In genomic region chr6:112253842-112254816, GRCh38 we compare ENCODE assay signal across 8 cellular contexts. TPM values are rescaled to one million over a fixed set of nuclear protein-coding genes. Genes with fewer than 3 reads are reported as not detected.
DNase-seq lines count a peak whose midpoint lies in the region; ATAC-seq and TF ChIP-seq lines count a peak whose summit lies in the region.

LAMA4 (minus strand) TSS chr6:112254567; CDS start chr6:112254150, 417 bp downstream.

- peaks cover 24% of the 10 kb centered on the region for H3K27me3 Mint-ChIP-seq in IgD-negative memory B cell

- H3K27ac Mint-ChIP-seq in IgD-negative memory B cell: no peak within 1 kb of the TSS

- H3K4me1 ChIP-seq in muscle layer of colon (ENCODE audit: insufficient read depth, low read length): peaks cover 31% of the 10 kb centered on the region
- H3K4me1 ChIP-seq in upper lobe of right lung: no peaks in the 10 kb centered on the region

- intact Hi-C loops in upper lobe of right lung (cut with DNase I): no loop called here

- H3K4me3 Mint-ChIP-seq in IgD-negative memory B cell: peak within 1 kb of the TSS in 3 of 4 donors; percentile 63 to 84 (median 71)

- peaks cover 2 to 7% (median 5%) of the 10 kb centered on the region in 3 donors for H3K4me1 Mint-ChIP-seq in IgD-negative memory B cell

- H3K4me3 ChIP-seq in fibroblast of mammary gland (ENCODE audit: control insufficient read depth, low read depth, low read length) (peak within 1 kb of the TSS; percentile 94), muscle layer of colon (ENCODE audit: low read depth in 1 of 2, low read length in 2 of 2) (peak within 1 kb of the TSS; percentile 87 to 92), upper lobe of right lung (peak within 1 kb of the TSS; percentile 63)

- H3K27me3 ChIP-seq in muscle layer of colon (ENCODE audit: control insufficient read depth in 1 of 2, insufficient read depth in 2 of 2, low read length in 2 of 2): no peaks in the 10 kb centered on the region
- no peaks in the 10 kb centered on the region for H3K27me3 ChIP-seq in upper lobe of right lung

- DNase-seq in DMS53 treated with DMSO at 0.1 percent for 48 hours (lab: John Stamatoyannopoulos, UW; ENCODE audit: unreplicated experiment): peak; percentile 27
- DNase-seq in activated CD8-positive, alpha-beta memory T cell treated with anti-CD3 and anti-CD28 coated beads, Interleukin-2, amount 50 U/mL, for 48 hours: peak; percentile 61
- DNase-seq in fibroblast of mammary gland (ENCODE audit: low read depth): peak; percentile 88
- peak; percentile 67 for DNase-seq in upper lobe of right lung
- DNase-seq in GM20000 (ENCODE audit: low spot score): no peak

- ATAC-seq in upper lobe of right lung (peak; percentile 70), GM18867 (IDR thresholded peaks at IDR 0.05; ENCODE audit: unreplicated experiment) (no peak)

- H3K9ac ChIP-seq in muscle layer of colon (ENCODE audit: low read length): peak within 1 kb of the TSS; percentile 68

- H3K9me3 ChIP-seq in muscle layer of colon (ENCODE audit: low read length): no peaks in the 10 kb centered on the region
- no peaks in the 10 kb centered on the region for H3K9me3 ChIP-seq in upper lobe of right lung

- H3K9me3 Mint-ChIP-seq in IgD-negative memory B cell: no peaks in the 10 kb centered on the region

- H3K36me3 ChIP-seq in muscle layer of colon (ENCODE audit: insufficient read depth, low read length) (peaks cover 7% of the 10 kb centered on the region), upper lobe of right lung (no peaks in the 10 kb centered on the region)

- peak within 1 kb of the TSS; percentile 97 for H3K27ac ChIP-seq in muscle layer of colon (ENCODE audit: low read depth, low read length)
- peak within 1 kb of the TSS; percentile 87 for H3K27ac ChIP-seq in upper lobe of right lung

- TF ChIP-seq CTCF in fibroblast of mammary gland (conservative IDR thresholded peaks at IDR 0.05; ENCODE audit: control insufficient read depth, insufficient read depth, low read depth, low read length) (no peak), upper lobe of right lung (IDR thresholded peaks at IDR 0.05) (no peak), GM20000 (IDR thresholded peaks at IDR 0.05; ENCODE audit: extremely low read depth, missing control alignments) (no peak)

- no peaks in the 10 kb centered on the region for H3K36me3 Mint-ChIP-seq in IgD-negative memory B cell

RNA-seq across cellular contexts. Expression of gene LAMA4, which starts in this region (rescaled TPM):
- polyA plus RNA-seq in IgD-negative memory B cell: not detected
- total RNA-seq in upper lobe of right lung: 134 TPM
